ENCODE assay signal across 20 cellular contexts in genomic region chr9:16460711-16461110, GRCh38.
"Had no signal": no experiment of that assay in that cellular context is flagged by ENCODE, and none has a peak within 500 bp of the region (broad histone marks: within the 10 kb centered on the region; RNA-seq: fewer than 3 reads in every experiment).

No MANE protein-coding gene starts in this region.

- H3K27me3 ChIP-seq: right atrium auricular region, tibial artery had no signal

- H3K4me1 ChIP-seq: left ventricle myocardium inferior, right atrium auricular region, tibial artery had no signal

- DNase-seq: activated CD4-positive, alpha-beta T cell treated with anti-CD3 and anti-CD28 coated beads, Interleukin-2, amount 10 ng/mL, durations not matched to agents 24 days and 14 days; activated CD8-positive, alpha-beta memory T cell treated with anti-CD3 and anti-CD28 coated beads, Interleukin-2, amount 10 ng/mL, durations not matched to agents 7 days and 5 days; activated CD8-positive, alpha-beta T cell treated with anti-CD3 and anti-CD28 coated beads for 36 hours; activated gamma-delta T cell; activated naive CD4-positive, alpha-beta T cell treated with anti-CD3 and anti-CD28 coated beads, Interleukin-2, amount 50 U/mL, for 16 hours; activated naive CD8-positive, alpha-beta T cell treated with anti-CD3 and anti-CD28 coated beads, Interleukin-2, amount 50 U/mL, for 24 hours; anterior cingulate cortex; effector memory CD4-positive, alpha-beta T cell; glutamatergic neuron; hippocampal formation; left ventricle myocardium inferior; midbrain; natural killer cell; stimulated activated CD4-positive, alpha-beta T cell treated with anti-CD3 and anti-CD28 coated beads, Interleukin-4, amount 100 ng/mL, for 4 hours; stimulated activated naive CD8-positive, alpha-beta T cell treated with anti-CD3 and anti-CD28 coated beads, Interleukin-15, Interleukin-2, amounts not matched to agents 100 U/mL and 50 U/mL, for 24 hours; substantia nigra; T-helper 17 cell; tibial artery had no signal

- H3K27ac ChIP-seq: left ventricle myocardium inferior, right atrium auricular region, tibial artery had no signal

- H3K4me3 ChIP-seq: left ventricle myocardium inferior, right atrium auricular region, tibial artery had no signal

- H3K36me3 ChIP-seq: left ventricle myocardium inferior, right atrium auricular region, tibial artery had no signal

- H3K9me3 ChIP-seq: left ventricle myocardium inferior, right atrium auricular region, tibial artery had no signal

- ATAC-seq: activated CD8-positive, alpha-beta memory T cell treated with anti-CD3 and anti-CD28 coated beads, Interleukin-2, amount 10 ng/mL, durations not matched to agents 7 days and 5 days; activated CD8-positive, alpha-beta T cell treated with anti-CD3 and anti-CD28 coated beads for 36 hours; activated naive CD8-positive, alpha-beta T cell treated with anti-CD3 and anti-CD28 coated beads, Interleukin-2, amount 50 U/mL, for 24 hours; esophagus mucosa; stimulated activated naive CD8-positive, alpha-beta T cell treated with anti-CD3 and anti-CD28 coated beads, Interleukin-15, Interleukin-2, amounts not matched to agents 100 U/mL and 50 U/mL, for 24 hours; T-helper 17 cell had no signal
